23 cellular contexts compared by ENCODE assay signal in the genomic region with DNA sequence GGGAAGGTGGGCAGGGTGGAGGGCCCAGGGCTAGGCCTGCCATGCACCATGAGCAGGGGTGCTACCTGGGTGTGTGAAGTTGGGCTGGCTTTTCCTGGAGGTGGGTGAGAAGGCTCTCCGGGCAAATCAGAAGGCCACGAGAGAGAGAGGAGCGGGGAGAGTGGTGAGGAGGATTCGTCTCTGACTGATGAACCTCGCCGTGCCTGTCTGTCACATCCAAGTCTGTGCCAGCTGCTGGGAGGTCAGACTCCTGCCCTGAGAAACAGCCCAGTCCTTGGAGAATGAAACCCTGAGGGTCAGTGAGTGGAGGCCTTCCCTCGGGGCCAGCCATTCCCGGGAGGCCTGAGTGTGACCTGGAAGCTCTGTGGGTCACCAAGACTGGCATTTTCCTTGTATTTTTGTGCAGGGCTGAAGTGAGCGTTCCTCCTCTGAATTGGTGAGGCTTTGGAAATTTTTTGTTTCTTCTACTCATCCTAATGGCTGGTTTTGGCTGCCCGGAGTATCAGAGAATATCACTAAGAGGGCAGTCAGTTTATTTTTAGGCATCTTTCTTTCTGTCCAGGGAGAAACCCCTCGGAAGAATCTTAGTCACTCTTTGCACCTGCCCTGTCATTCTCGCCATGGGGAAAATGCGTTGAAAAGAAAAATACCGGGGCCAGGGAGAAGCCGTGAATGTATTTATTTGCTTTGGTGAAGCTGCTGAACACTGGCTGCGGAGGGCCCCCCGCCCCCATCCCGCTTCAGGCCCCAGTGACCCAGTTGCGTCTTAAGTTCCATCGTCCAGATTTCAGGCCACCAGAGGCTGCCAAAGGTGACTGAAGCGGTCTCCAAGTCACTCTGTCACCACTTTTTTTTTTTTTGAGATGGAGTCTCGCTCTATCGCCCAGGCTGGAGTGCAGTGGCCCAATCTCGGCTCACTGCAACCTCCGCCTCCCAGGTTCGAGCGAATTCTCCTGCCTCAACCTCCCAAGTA. TPM values are rescaled to one million over a fixed set of nuclear protein-coding genes. Genes with fewer than 3 reads are reported as not detected.
A peak's percentile ranks its signal among the peaks of the same experiment; 100 is the strongest.
DNase-seq lines count a peak whose midpoint lies in the region; ATAC-seq, FAIRE-seq and TF ChIP-seq lines count a peak whose summit lies in the region.
"Had no signal": no experiment of that assay in that cellular context is flagged by ENCODE, and none has a peak within 500 bp of the region (broad histone marks: within the 10 kb centered on the region; RNA-seq: fewer than 3 reads in every experiment).

No MANE protein-coding gene starts in this region.

- no peak for FAIRE-seq in K562 (lab: Jason Lieb, UNC)

- no peak overlapping the region for H3K14ac ChIP-seq in neuronal stem cell (ENCODE audit: low read length)

- H2BK12ac ChIP-seq in neuronal stem cell (ENCODE audit: low read length): no peak overlapping the region

- no peak for TF ChIP-seq CTCF in K562 (IDR thresholded peaks at IDR 0.05 in 2 of 3, conservative IDR thresholded peaks at IDR 0.05 in 1 of 3; ENCODE audit: insufficient read depth in 2 of 3, low read depth in 1 of 3, low read length in 3 of 3)

- H3K4me3 ChIP-seq in SJCRH30: peak overlapping the region; percentile 27
- no peak overlapping the region for H3K4me3 ChIP-seq in K562
- no peak overlapping the region for H3K4me3 ChIP-seq in neuronal stem cell (ENCODE audit: low read length in 2 of 2)
- H3K4me3 ChIP-seq in stomach smooth muscle (ENCODE audit: low read length in 2 of 2): peak overlapping the region; percentile 64 to 78
- H3K4me3 ChIP-seq in HAP-1: no peak overlapping the region
- H3K4me3 ChIP-seq: hepatocyte, left lung had no signal

- H3K4me2 ChIP-seq in K562 (ENCODE audit: insufficient read depth, low read length): no peak overlapping the region
- H3K4me2 ChIP-seq in neuronal stem cell (ENCODE audit: insufficient read depth, low read length, poor library complexity, severe bottlenecking): peak overlapping the region; percentile 11
- H3K4me2 ChIP-seq: hepatocyte had no signal

- H3K4me3 Mint-ChIP-seq in activated CD8-positive, alpha-beta T cell treated with anti-CD3 and anti-CD28 coated beads, Interleukin-2, amount 10 ng/mL, durations not matched to agents 7 days and 5 days: no peak overlapping the region
- H3K4me3 Mint-ChIP-seq: activated naive CD4-positive, alpha-beta T cell treated with anti-CD3 and anti-CD28 coated beads for 36 hours; activated T-cell treated with anti-CD3 and anti-CD28 coated beads, Interleukin-2, amount 50 U/mL, for 4 hours; central memory CD8-positive, alpha-beta T cell had no signal

- peaks cover 2% of the 10 kb centered on the region for H3K79me1 ChIP-seq in neuronal stem cell (ENCODE audit: low read depth, low read length)

- BruUV-seq in K562 (replicated peaks; lab: Mats Ljungman, UMichigan): no TSS peak

- DNase-seq in SJCRH30 (peak; percentile 55 to 81), K562 (ENCODE audit: extremely low read depth in 1 of 4, low spot score in 3 of 4) (no peak), neuronal stem cell (ENCODE audit: low spot score) (no peak), HAP-1 (ENCODE audit: low spot score in 2 of 2) (no peak)
- no peak for DNase-seq in activated CD8-positive, alpha-beta T cell treated with anti-CD3 and anti-CD28 coated beads, Interleukin-2, amount 10 ng/mL, durations not matched to agents 7 days and 5 days
- DNase-seq: activated CD4-positive, alpha-beta T cell treated with anti-CD3 and anti-CD28 coated beads for 1 hour; activated naive CD4-positive, alpha-beta T cell treated with anti-CD3 and anti-CD28 coated beads for 36 hours; activated T-cell treated with anti-CD3 and anti-CD28 coated beads, Interleukin-2, amount 50 U/mL, for 4 hours; anterior cingulate cortex; CD8-positive, alpha-beta memory T cell; erythroblast; foreskin keratinocyte; midbrain; NCI-H1930; NCI-H2227 treated with DMSO at 0.1 percent for 48 hours; SHP77 treated with DMSO at 0.1 percent for 48 hours; stimulated activated CD4-positive, alpha-beta T cell treated with anti-CD3 and anti-CD28 coated beads, Interleukin-15, amount 100 ng/mL, for 24 hours had no signal

- 88% methylated on average over 17 of the region's 27 CpGs for WGBS in K562 (ENCODE audit: insufficient coverage, low coverage, missing lambda C conversion rate)
- no CpG with 5 or more reads among the region's 27 CpGs for WGBS in neuronal stem cell (ENCODE audit: extremely low coverage in 2 of 2, insufficient read length in 2 of 2, insufficient replicate concordance in 1 of 2), 2 donors

- H3K27ac Mint-ChIP-seq in activated CD8-positive, alpha-beta T cell treated with anti-CD3 and anti-CD28 coated beads, Interleukin-2, amount 10 ng/mL, durations not matched to agents 7 days and 5 days: no peak overlapping the region
- H3K27ac Mint-ChIP-seq: activated naive CD4-positive, alpha-beta T cell treated with anti-CD3 and anti-CD28 coated beads for 36 hours had no signal

- in situ Hi-C loops in K562 (cut with MboI) (no loop called here), HAP-1 (cut with MboI; ENCODE audit: low sequenced_read_pairs) (loop anchor here (25.0 kb wide), 1 partner anchor 157 kb away; no protein-coding TSS in a partner anchor)

- no peak overlapping the region for H3K18ac ChIP-seq in neuronal stem cell (ENCODE audit: low read length)

- H3K79me2 ChIP-seq in K562 (ENCODE audit: control insufficient read depth, insufficient read depth, low read length): no peaks in the 10 kb centered on the region

- no peak for TF ChIP-seq RAD21 in K562 (CRISPR knock-in tag; conservative IDR thresholded peaks at IDR 0.05 in 1 of 2, IDR thresholded peaks at IDR 0.05 in 1 of 2)

- ATAC-seq in K562: no peak
- no peak for ATAC-seq in activated CD8-positive, alpha-beta T cell treated with anti-CD3 and anti-CD28 coated beads, Interleukin-2, amount 10 ng/mL, durations not matched to agents 7 days and 5 days
- no peak for ATAC-seq in GM21423 (IDR thresholded peaks at IDR 0.05; ENCODE audit: unreplicated experiment)
- ATAC-seq: activated T-cell treated with anti-CD3 and anti-CD28 coated beads, Interleukin-2, amount 50 U/mL, for 4 hours; foreskin keratinocyte had no signal

- H4K20me1 ChIP-seq in K562 (replicated peaks; ENCODE audit: control insufficient read depth, insufficient read depth, low read length): 0 out of 2 replicates have a peak, but pooled peaks cover 4% of the 10 kb centered on the region

- H3K4ac ChIP-seq in neuronal stem cell (ENCODE audit: low read length): no peak overlapping the region

- H3K9me1 ChIP-seq in K562 (ENCODE audit: control insufficient read depth, insufficient read depth, low read length): peaks cover 8% of the 10 kb centered on the region

- no peaks in the 10 kb centered on the region for H3K9me3 Mint-ChIP-seq in activated CD8-positive, alpha-beta T cell treated with anti-CD3 and anti-CD28 coated beads, Interleukin-2, amount 10 ng/mL, durations not matched to agents 7 days and 5 days (ENCODE audit: insufficient read depth)
- H3K9me3 Mint-ChIP-seq: activated naive CD4-positive, alpha-beta T cell treated with anti-CD3 and anti-CD28 coated beads for 36 hours; activated T-cell treated with anti-CD3 and anti-CD28 coated beads, Interleukin-2, amount 50 U/mL, for 4 hours; CD8-positive, alpha-beta memory T cell; central memory CD8-positive, alpha-beta T cell had no signal

- H3K36me3 ChIP-seq in SJCRH30 (no peaks in the 10 kb centered on the region), K562 (ENCODE audit: control insufficient read depth, insufficient read depth, low read length) (peaks cover 28% of the 10 kb centered on the region; the same call in 2 of the 3 replicates), neuronal stem cell (replicated peaks in 1 of 2; ENCODE audit: control insufficient read depth in 2 of 2, insufficient read depth in 2 of 2, low read length in 2 of 2) (peaks cover 9 to 57% of the 10 kb centered on the region in 2 donors), stomach smooth muscle (ENCODE audit: control insufficient read depth in 2 of 2, insufficient read depth in 2 of 2, low read length in 2 of 2) (peaks cover 5 to 13% of the 10 kb centered on the region in 2 donors), HAP-1 (replicated peaks) (peaks cover 12% of the 10 kb centered on the region)

- peak overlapping the region; percentile 77 for H3K27ac ChIP-seq in SJCRH30
- no peak overlapping the region for H3K27ac ChIP-seq in K562 (ENCODE audit: extremely low read depth, low read depth, low read length)
- no peak overlapping the region for H3K27ac ChIP-seq in neuronal stem cell (replicated peaks; ENCODE audit: low read length)
- H3K27ac ChIP-seq in stomach smooth muscle (ENCODE audit: low read length): peak overlapping the region; percentile 99
- H3K27ac ChIP-seq: foreskin keratinocyte, neutrophil had no signal

- H2BK15ac ChIP-seq in neuronal stem cell (ENCODE audit: low read length): no peak overlapping the region

- POLR2A ChIA-PET in K562 (lab: Yijun Ruan, JAX): no interaction called here
- POLR2A ChIA-PET in activated CD8-positive, alpha-beta T cell treated with anti-CD3 and anti-CD28 coated beads, Interleukin-2, amount 10 ng/mL, durations not matched to agents 7 days and 5 days (lab: Charles Lee): no interaction called here

- no peak overlapping the region for H4K8ac ChIP-seq in neuronal stem cell (ENCODE audit: low read depth, low read length)

- H2BK120ac ChIP-seq in neuronal stem cell (ENCODE audit: low read depth, low read length): no peak overlapping the region

- 0 out of 2 replicates have a peak, but pooled peaks have one; percentile 23 for TF ChIP-seq POLR2A in K562 (conservative IDR thresholded peaks at IDR 0.05)

- H2AFZ ChIP-seq in K562 (ENCODE audit: low read depth, low read length) (no peak overlapping the region), neuronal stem cell (ENCODE audit: low read length) (no peak overlapping the region)
- H2AFZ ChIP-seq: hepatocyte had no signal

- no peaks in the 10 kb centered on the region for H3K9me3 ChIP-seq in SJCRH30 (replicated peaks)
- no peaks in the 10 kb centered on the region for H3K9me3 ChIP-seq in K562 (replicated peaks; ENCODE audit: control insufficient read depth, insufficient read depth, low read depth, low read length)
- no peaks in the 10 kb centered on the region for H3K9me3 ChIP-seq in neuronal stem cell (replicated peaks in 1 of 2; ENCODE audit: control insufficient read depth in 2 of 2, insufficient read depth in 1 of 2, low read depth in 1 of 2, low read length in 2 of 2)
- H3K9me3 ChIP-seq in stomach smooth muscle (ENCODE audit: control insufficient read depth in 2 of 2, low read length in 2 of 2): no peaks in the 10 kb centered on the region
- H3K9me3 ChIP-seq in HAP-1: no peaks in the 10 kb centered on the region
- H3K9me3 ChIP-seq: left lung, neutrophil had no signal

- H3K4me1 Mint-ChIP-seq in activated CD8-positive, alpha-beta T cell treated with anti-CD3 and anti-CD28 coated beads, Interleukin-2, amount 10 ng/mL, durations not matched to agents 7 days and 5 days (ENCODE audit: low read depth): peaks cover 5% of the 10 kb centered on the region

- H3K27me3 ChIP-seq in SJCRH30: no peaks in the 10 kb centered on the region
- H3K27me3 ChIP-seq in K562 (ENCODE audit: control insufficient read depth in 2 of 2, insufficient read depth in 2 of 2, low read length in 2 of 2): no peaks in the 10 kb centered on the region
- no peaks in the 10 kb centered on the region for H3K27me3 ChIP-seq in neuronal stem cell (ENCODE audit: control insufficient read depth in 3 of 3, insufficient read depth in 3 of 3, low read depth in 1 of 3, low read length in 3 of 3)
- no peaks in the 10 kb centered on the region for H3K27me3 ChIP-seq in stomach smooth muscle (ENCODE audit: control insufficient read depth in 1 of 2, insufficient read depth in 2 of 2, low read length in 2 of 2)
- no peaks in the 10 kb centered on the region for H3K27me3 ChIP-seq in HAP-1 (ENCODE audit: low read depth)
- H3K27me3 ChIP-seq: foreskin keratinocyte, hepatocyte, left lung, neutrophil had no signal

- H3K9ac ChIP-seq in K562 (ENCODE audit: insufficient read depth in 1 of 2, low read depth in 2 of 2, low read length in 2 of 2) (peak overlapping the region in 1 of 2 experiments; percentile 68; a peak in 2 of 4 replicates), neuronal stem cell (ENCODE audit: low read depth, low read length, poor library complexity) (no peak overlapping the region), stomach smooth muscle (ENCODE audit: low read length in 2 of 2) (peak overlapping the region; percentile 74 to 80)

- no peak overlapping the region for H4K91ac ChIP-seq in neuronal stem cell (ENCODE audit: low read depth, low read length, poor library complexity)

- no peaks in the 10 kb centered on the region for H3K27me3 Mint-ChIP-seq in activated CD8-positive, alpha-beta T cell treated with anti-CD3 and anti-CD28 coated beads, Interleukin-2, amount 10 ng/mL, durations not matched to agents 7 days and 5 days (ENCODE audit: low read depth)
- H3K27me3 Mint-ChIP-seq: CD8-positive, alpha-beta memory T cell; central memory CD8-positive, alpha-beta T cell had no signal

- H3K4me1 ChIP-seq in SJCRH30 (peaks cover 15% of the 10 kb centered on the region), K562 (replicated peaks in 1 of 2; ENCODE audit: control insufficient read depth in 2 of 2, insufficient read depth in 2 of 2, low read length in 2 of 2) (peaks cover 6 to 13% of the 10 kb centered on the region in 2 experiments), neuronal stem cell (ENCODE audit: control insufficient read depth in 2 of 2, insufficient read depth in 1 of 2, low read depth in 1 of 2, low read length in 2 of 2) (no peaks in the 10 kb centered on the region), stomach smooth muscle (ENCODE audit: control insufficient read depth, insufficient read depth, low read length) (peaks cover 67% of the 10 kb centered on the region), HAP-1 (no peaks in the 10 kb centered on the region)
- H3K4me1 ChIP-seq: foreskin keratinocyte had no signal

- no peaks in the 10 kb centered on the region for H3K36me3 Mint-ChIP-seq in activated CD8-positive, alpha-beta T cell treated with anti-CD3 and anti-CD28 coated beads, Interleukin-2, amount 10 ng/mL, durations not matched to agents 7 days and 5 days (ENCODE audit: low read depth)

- H2BK5ac ChIP-seq in neuronal stem cell (ENCODE audit: low read length): no peak overlapping the region

- intact Hi-C loops in K562 (cut with micrococcal nuclease): no loop called here

- no peak overlapping the region for H2AK5ac ChIP-seq in neuronal stem cell (ENCODE audit: low read depth, low read length)

- CTCF ChIA-PET in K562 (lab: Yijun Ruan, JAX; ENCODE audit: low intra/inter-chr PET ratio): no interaction called here
- CTCF ChIA-PET in activated CD8-positive, alpha-beta T cell treated with anti-CD3 and anti-CD28 coated beads, Interleukin-2, amount 10 ng/mL, durations not matched to agents 7 days and 5 days (lab: Charles Lee): no interaction called here

- no peak overlapping the region for H3K23ac ChIP-seq in neuronal stem cell (ENCODE audit: low read depth, low read length, poor library complexity)

- no peak for TF ChIP-seq EP300 in K562 (IDR thresholded peaks at IDR 0.05; ENCODE audit: low read length)

RNA-seq across cellular contexts. Expression of gene AP5Z1, which starts 6.5 kb away (rescaled TPM):
- total RNA-seq in SJCRH30 (2014; rRNA removed; shearing (Covaris generic)): 13.6 and 13.8 TPM in 2 replicates
- 41.6 and 134 TPM in 2 replicates for total RNA-seq in K562 (2011; cell fraction: chromatin; rRNA removed; ENCODE audit: low replicate concordance)
- total RNA-seq in K562 (2011; cell fraction: nucleolus; rRNA removed): 104 and 127 TPM in 2 replicates
- total RNA-seq in K562 (2011; cell fraction: nucleoplasm; rRNA removed): 53.1 and 59.0 TPM in 2 replicates
- 19.8 and 23.1 TPM in 2 replicates for total RNA-seq in K562 (2014; rRNA removed)
- 2.7 and 3.3 TPM in 2 replicates for total RNA-seq in K562 (2014; rRNA removed; fragmentation: Illumina TruSeq; extraction: Trizol)
- total RNA-seq in K562 (2015; rRNA removed; fragmentation: Illumina TruSeq; extraction: Trizol): 11.1 and 12.6 TPM in 2 replicates
- total RNA-seq in K562 (2021): 25.6 and 31.1 TPM in 2 replicates
- polyA plus RNA-seq in K562 (2011; rRNA removed): 6.4 and 13.9 TPM in 2 replicates
- 8.3 and 24.8 TPM in 2 replicates for polyA plus RNA-seq in K562 (2011; cell fraction: cytosol; rRNA removed)
- 60.3 and 105 TPM in 2 replicates for polyA plus RNA-seq in K562 (2011; cell fraction: nucleus; rRNA removed)
- polyA plus RNA-seq in K562 (2012): 21.4 and 42.0 TPM in 2 replicates
- polyA plus RNA-seq in K562 (2014; fragmentation: Illumina TruSeq; extraction: Trizol): 4.1 and 9.6 TPM in 2 replicates
- polyA plus RNA-seq in K562 (2014; fragmentation: Nextera tagmentation; extraction: Ambion mirVana): under 1 TPM; 0.06 to 0.98 TPM
- polyA plus RNA-seq in K562 (2014; rRNA removed): 22.1 and 26.3 TPM in 2 replicates
- 2.1 and 3.0 TPM in 2 replicates for polyA minus RNA-seq in K562 (2011; rRNA and poly(A)+ RNA removed)
- polyA minus RNA-seq in K562 (2011; cell fraction: cytosol; rRNA and poly(A)+ RNA removed): 8.8 and 9.3 TPM in 2 replicates
- polyA minus RNA-seq in K562 (2011; cell fraction: nucleus; rRNA and poly(A)+ RNA removed): 28.7 and 31.2 TPM in 2 replicates
- polyA plus RNA-seq in neuronal stem cell (2013, experiment 1 of 2): 6.0 TPM
- 6.1 TPM for polyA plus RNA-seq in neuronal stem cell (2013, experiment 2 of 2)
- total RNA-seq in activated CD8-positive, alpha-beta T cell treated with anti-CD3 and anti-CD28 coated beads, Interleukin-2, amount 10 ng/mL, durations not matched to agents 7 days and 5 days: 10 to 100 TPM; 47.3 to 55.0 TPM

Comparison
In these comparisons a context has a peak if more than half of its experiments do, and no peak if none do; other contexts are left out.
1. DNase-seq: peak in SJCRH30 (2 of 2); none in K562 (0 of 4), neuronal stem cell (single experiment), activated CD8-positive, alpha-beta T cell treated with anti-CD3 and anti-CD28 coated beads, Interleukin-2, amount 10 ng/mL, durations not matched to agents 7 days and 5 days (single experiment) and HAP-1 (0 of 2).
2. H3K27ac ChIP-seq: peak in SJCRH30 (single experiment) and stomach smooth muscle (single experiment); none in K562 (single experiment) and neuronal stem cell (single experiment).
3. H3K4me3 ChIP-seq: peak in SJCRH30 (single experiment) and stomach smooth muscle (2 of 2); none in K562 (single experiment), neuronal stem cell (0 of 2) and HAP-1 (single experiment).